ENCODE assay signal across 34 cellular contexts in genomic region chr13:96036515-96036914, GRCh38. TPM values are rescaled to one million over a fixed set of nuclear protein-coding genes. Genes with fewer than 3 reads are reported as not detected.
"Had no signal": no experiment of that assay in that cellular context is flagged by ENCODE, and none has a peak within 500 bp of the region (broad histone marks: within the 10 kb centered on the region; RNA-seq: fewer than 3 reads in every experiment).

No MANE protein-coding gene starts in this region.

- FAIRE-seq: astrocyte, colon, endometrium had no signal

- DNase-seq: activated B cell treated with CpG ODN at 0.5 μM for 24 hours; activated CD4-positive, alpha-beta T cell treated with anti-CD3 and anti-CD28 coated beads for 48 hours; activated CD4-positive, alpha-beta T cell treated with anti-CD3 and anti-CD28 coated beads, Interleukin-2, amount 50 U/mL, for 1 hour; activated CD4-positive, alpha-beta T cell treated with anti-CD3 and anti-CD28 coated beads, Interleukin-2, amount 50 U/mL, for 48 hours; activated CD8-positive, alpha-beta memory T cell treated with anti-CD3 and anti-CD28 coated beads for 24 hours; activated CD8-positive, alpha-beta T cell treated with anti-CD3 and anti-CD28 coated beads for 36 hours; activated effector memory CD4-positive, alpha-beta T cell treated with Interleukin-2 at 50 U/mL for 16 hours; activated gamma-delta T cell treated with Interleukin-2 at 50 U/mL for 16 hours; activated naive CD4-positive, alpha-beta T cell treated with anti-CD3 and anti-CD28 coated beads, Interleukin-2, amount 50 U/mL, for 16 hours; activated naive CD4-positive, alpha-beta T cell treated with Interleukin-2 at 50 U/mL for 16 hours; activated T-cell treated with anti-CD3 and anti-CD28 coated beads, Interleukin-2, amount 50 U/mL, for 4 hours; amniotic stem cell; anterior cingulate cortex; brain microvascular endothelial cell; caudate nucleus; cortex of kidney; dermis blood vessel endothelial cell; effector CD4-positive, alpha-beta T cell; esophagus squamous epithelium; foreskin melanocyte; heart right ventricle; T-helper 17 cell; T1000; WERI-Rb-1 had no signal

- H3K9me3 ChIP-seq: esophagus squamous epithelium, gastroesophageal sphincter had no signal

- H3K36me3 ChIP-seq: brain microvascular endothelial cell, esophagus squamous epithelium, gastroesophageal sphincter had no signal

- H3K4me1 ChIP-seq: esophagus squamous epithelium, gastroesophageal sphincter, heart right ventricle had no signal

- H3K27ac ChIP-seq: brain microvascular endothelial cell, epithelial cell of prostate, esophagus squamous epithelium, gastroesophageal sphincter, heart right ventricle, WERI-Rb-1 had no signal

- H3K4me3 ChIP-seq: esophagus squamous epithelium, gastroesophageal sphincter, heart right ventricle had no signal

- ATAC-seq: activated CD4-positive, CD25-positive, alpha-beta regulatory T cell treated with anti-CD3 and anti-CD28 coated beads, Interleukin-2, amount 50 U/mL, for 24 hours; activated CD8-positive, alpha-beta T cell treated with anti-CD3 and anti-CD28 coated beads for 36 hours; activated T-cell treated with anti-CD3 and anti-CD28 coated beads, Interleukin-2, amount 50 U/mL, for 4 hours; activated T-helper 17 cell treated with anti-CD3 and anti-CD28 coated beads, Interleukin-2, amount 50 U/mL, for 72 hours; gastroesophageal sphincter; heart right ventricle; T-helper 17 cell had no signal

- H3K27me3 ChIP-seq: brain microvascular endothelial cell, esophagus squamous epithelium, gastroesophageal sphincter, heart right ventricle had no signal

RNA-seq across cellular contexts. Expression of gene UGGT2, which starts 16.7 kb away (rescaled TPM):
- total RNA-seq: activated CD8-positive, alpha-beta T cell treated with anti-CD3 and anti-CD28 coated beads for 36 hours had no signal

RNA-seq across cellular contexts. Expression of gene HS6ST3, which starts 53.4 kb away (rescaled TPM):
- total RNA-seq: activated B cell treated with CpG ODN at 0.5 μM for 24 hours; activated CD8-positive, alpha-beta T cell treated with anti-CD3 and anti-CD28 coated beads for 36 hours; activated T-cell treated with anti-CD3 and anti-CD28 coated beads, Interleukin-2, amount 50 U/mL, for 4 hours; activated T-helper 17 cell treated with anti-CD3 and anti-CD28 coated beads, Interleukin-2, amount 50 U/mL, for 72 hours; chondrocyte; dermis blood vessel endothelial cell; fibroblast of lung; fibroblast of villous mesenchyme; T-helper 17 cell had no signal
- polyA plus RNA-seq: fibroblast of lung had no signal
